Comparison of ENCODE assay signal across 1 cellular context in genomic region chr18:8238507-8238906, GRCh38.
TF ChIP-seq lines count a peak whose summit lies in the region.

No MANE protein-coding gene starts in this region.

TF ChIP-seq in HepG2, 621 proteins besides CTCF, POLR2A, EP300 and RAD21 (continued from another document and continues in another):
- TF ChIP-seq ZBTB44 (CRISPR knock-in tag; IDR thresholded peaks at IDR 0.05) (no peak), TP53 (CRISPR knock-in tag; conservative IDR thresholded peaks at IDR 0.05) (no peak), JUN (CRISPR knock-in tag; IDR thresholded peaks at IDR 0.05) (no peak), FOXP1 (IDR thresholded peaks at IDR 0.05) (peak; percentile 81; the same call in 1 of the 2 replicates), FOXP1 (CRISPR knock-in tag; IDR thresholded peaks at IDR 0.05) (peak; percentile 87), KDM5A (IDR thresholded peaks at IDR 0.05; ENCODE audit: borderline replicate concordance, low read length) (no peak), DDIT3 (CRISPR knock-in tag; IDR thresholded peaks at IDR 0.05) (no peak), IRF1 (CRISPR knock-in tag; IDR thresholded peaks at IDR 0.05; ENCODE audit: low read depth) (no peak), FOXP4 (CRISPR knock-in tag; IDR thresholded peaks at IDR 0.05) (peak; percentile 70), ZNF225 (CRISPR knock-in tag; IDR thresholded peaks at IDR 0.05) (no peak), TEAD2 (CRISPR knock-in tag; IDR thresholded peaks at IDR 0.05) (no peak), ZNF576 (CRISPR knock-in tag; IDR thresholded peaks at IDR 0.05) (no peak), ZNF639 (CRISPR knock-in tag; conservative IDR thresholded peaks at IDR 0.05) (no peak), LCORL (IDR thresholded peaks at IDR 0.05) (no peak), LCORL (CRISPR knock-in tag; IDR thresholded peaks at IDR 0.05) (peak; percentile 50; the same call in 1 of the 2 replicates), TERF1 (CRISPR knock-in tag; IDR thresholded peaks at IDR 0.05) (no peak), ZMAT3 (CRISPR knock-in tag; conservative IDR thresholded peaks at IDR 0.05) (no peak), MTF1 (CRISPR knock-in tag; IDR thresholded peaks at IDR 0.05) (no peak), REXO4 (CRISPR knock-in tag; IDR thresholded peaks at IDR 0.05; ENCODE audit: borderline replicate concordance) (no peak), HNF4A (CRISPR knock-in tag; IDR thresholded peaks at IDR 0.05) (peak; percentile 81), MYC (CRISPR knock-in tag; IDR thresholded peaks at IDR 0.05; ENCODE audit: borderline replicate concordance) (no peak), GLMP (CRISPR knock-in tag; IDR thresholded peaks at IDR 0.05; ENCODE audit: borderline replicate concordance) (no peak), NONO (IDR thresholded peaks at IDR 0.05) (no peak), NONO (CRISPR knock-in tag; conservative IDR thresholded peaks at IDR 0.05) (no peak; the same call in 1 of the 2 replicates), ZFP37 (CRISPR knock-in tag; IDR thresholded peaks at IDR 0.05; ENCODE audit: borderline replicate concordance) (no peak), U2AF1 (optimal IDR thresholded peaks at IDR 0.05; ENCODE audit: low read depth, low read length) (no peak), TFDP2 (CRISPR knock-in tag; IDR thresholded peaks at IDR 0.05) (no peak), PAX8 (CRISPR knock-in tag; IDR thresholded peaks at IDR 0.05; ENCODE audit: borderline replicate concordance) (no peak), ETV6 (CRISPR knock-in tag; conservative IDR thresholded peaks at IDR 0.05) (no peak), BCL6 (CRISPR knock-in tag; IDR thresholded peaks at IDR 0.05) (peak; percentile 24; the same call in 1 of the 2 replicates), ARID3A (IDR thresholded peaks at IDR 0.05; ENCODE audit: low read depth, low read length) (peak; percentile 77; the same call in 1 of the 2 replicates), ZNF564 (CRISPR knock-in tag; IDR thresholded peaks at IDR 0.05) (no peak), SMARCC2 (IDR thresholded peaks at IDR 0.05) (no peak), CHD2 (IDR thresholded peaks at IDR 0.05; ENCODE audit: low read depth, low read length) (peak; percentile 59; the same call in 1 of the 2 replicates), ZNF512B (CRISPR knock-in tag; IDR thresholded peaks at IDR 0.05; ENCODE audit: borderline replicate concordance) (no peak), NR2F6 (IDR thresholded peaks at IDR 0.05) (no peak), NR2F6 (CRISPR knock-in tag; IDR thresholded peaks at IDR 0.05) (peak; percentile 27; the same call in 1 of the 2 replicates), ZNF24 (IDR thresholded peaks at IDR 0.05) (no peak), ZNF530 (CRISPR knock-in tag; IDR thresholded peaks at IDR 0.05; ENCODE audit: low read depth) (no peak), ZBTB25 (CRISPR knock-in tag; IDR thresholded peaks at IDR 0.05) (no peak), SMC3 (IDR thresholded peaks at IDR 0.05; ENCODE audit: low read length) (no peak), CREB3 (CRISPR knock-in tag; IDR thresholded peaks at IDR 0.05) (no peak), ZFP36L2 (CRISPR knock-in tag; IDR thresholded peaks at IDR 0.05) (no peak), MNT (IDR thresholded peaks at IDR 0.05) (peak; percentile 47), HMGA1 (CRISPR knock-in tag; conservative IDR thresholded peaks at IDR 0.05) (no peak), NR1H2 (CRISPR knock-in tag; IDR thresholded peaks at IDR 0.05; ENCODE audit: borderline replicate concordance, low read depth) (no peak)
